ENCODE assay signal across 8 cellular contexts in the genomic region with DNA sequence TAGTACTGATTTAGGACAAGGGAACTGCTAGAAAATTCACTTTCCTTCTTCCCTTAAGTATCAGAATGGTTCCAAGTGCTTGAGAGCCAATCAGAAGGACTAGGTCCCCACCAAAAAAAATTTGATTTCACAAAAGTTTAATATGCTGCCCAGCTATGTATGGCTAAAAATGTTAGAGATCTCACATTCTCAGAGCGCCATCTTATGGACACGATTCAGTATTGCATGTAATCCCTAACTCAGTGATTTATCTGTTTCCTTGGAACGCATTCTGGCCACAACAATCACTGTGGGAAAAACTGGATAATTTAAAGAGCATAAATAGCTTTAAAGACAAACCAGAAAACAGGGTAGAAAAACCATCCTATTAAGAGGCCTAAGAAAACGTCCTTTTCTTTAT.
DNase-seq lines count a peak whose midpoint lies in the region; ATAC-seq, FAIRE-seq and TF ChIP-seq lines count a peak whose summit lies in the region.

No MANE protein-coding gene starts in this region.

- DNase-seq in AG08396 (ENCODE audit: low spot score) = peak; percentile 36
- DNase-seq in GM18507 (ENCODE audit: extremely low spot score, insufficient read length, low read depth) = peak; percentile 0
- no peak for DNase-seq in esophagus muscularis mucosa (ENCODE audit: extremely low spot score)
- peak; percentile 4 for DNase-seq in non-pigmented ciliary epithelial cell (ENCODE audit: low read depth)
- DNase-seq in activated CD4-positive, CD25-positive, alpha-beta regulatory T cell (lab: John Stamatoyannopoulos, UW) = no peak

- no peak overlapping the region for H3K27ac Mint-ChIP-seq in stimulated activated memory B cell treated with anti-CD40 and anti-IgM and Interleukin-4, amounts not matched to agents 10 μg/mL and 1 μg/mL and 100 μg/mL, for 72 hours

- intact Hi-C loops in esophagus muscularis mucosa (cut with DNase I) = loop anchor here (5.0 to 10.0 kb wide), 2 partner anchors 333 to 626 kb away; no protein-coding TSS in a partner anchor

- H3K27me3 ChIP-seq in OCI-LY3 (ENCODE audit: low read depth, low read length) (no peaks in the 10 kb centered on the region), esophagus muscularis mucosa (no peaks in the 10 kb centered on the region)

- H3K4me3 Mint-ChIP-seq in stimulated activated memory B cell treated with anti-CD40 and anti-IgM and Interleukin-4, amounts not matched to agents 10 μg/mL and 1 μg/mL and 100 μg/mL, for 72 hours = no peak overlapping the region

- H4K20me1 ChIP-seq in OCI-LY3 (ENCODE audit: insufficient read depth, low read length) = no peaks in the 10 kb centered on the region

- no peak overlapping the region for H2AFZ ChIP-seq in OCI-LY3 (ENCODE audit: low read depth, low read length)

- no peaks in the 10 kb centered on the region for H3K4me1 Mint-ChIP-seq in stimulated activated memory B cell treated with anti-CD40 and anti-IgM and Interleukin-4, amounts not matched to agents 10 μg/mL and 1 μg/mL and 100 μg/mL, for 72 hours

- FAIRE-seq in GM18507 (lab: Jason Lieb, UNC) = peak; percentile 67

- H3K27ac ChIP-seq in OCI-LY3 (ENCODE audit: low read length) (no peak overlapping the region), esophagus muscularis mucosa (replicated peaks in 1 of 4) (peak overlapping the region in 2 of 4 donors; percentile 33 to 60)

- H3K4me3 ChIP-seq in OCI-LY3 (ENCODE audit: low read length) (no peak overlapping the region), esophagus muscularis mucosa (no peak overlapping the region)

- no peak for TF ChIP-seq EP300 in esophagus muscularis mucosa (IDR thresholded peaks at IDR 0.05)

- no peak for ATAC-seq in stimulated activated memory B cell treated with anti-CD40 and anti-IgM and Interleukin-4, amounts not matched to agents 10 μg/mL and 1 μg/mL and 100 μg/mL, for 72 hours
- no peak for ATAC-seq in GM18858 (IDR thresholded peaks at IDR 0.05; ENCODE audit: unreplicated experiment)

- no peaks in the 10 kb centered on the region for H3K27me3 Mint-ChIP-seq in stimulated activated memory B cell treated with anti-CD40 and anti-IgM and Interleukin-4, amounts not matched to agents 10 μg/mL and 1 μg/mL and 100 μg/mL, for 72 hours

- peak; percentile 75 for TF ChIP-seq CTCF in OCI-LY3 (IDR thresholded peaks at IDR 0.05; ENCODE audit: low read depth, low read length)
- peak; percentile 64 to 72 (median 70) for TF ChIP-seq CTCF in esophagus muscularis mucosa (IDR thresholded peaks at IDR 0.05)

- 8% methylated on average over 4 of the region's 4 CpGs for WGBS in esophagus muscularis mucosa

- H3K36me3 Mint-ChIP-seq in stimulated activated memory B cell treated with anti-CD40 and anti-IgM and Interleukin-4, amounts not matched to agents 10 μg/mL and 1 μg/mL and 100 μg/mL, for 72 hours = no peaks in the 10 kb centered on the region

- no peaks in the 10 kb centered on the region for H3K9me3 Mint-ChIP-seq in stimulated activated memory B cell treated with anti-CD40 and anti-IgM and Interleukin-4, amounts not matched to agents 10 μg/mL and 1 μg/mL and 100 μg/mL, for 72 hours

- no peak overlapping the region for H3K9ac ChIP-seq in OCI-LY3 (ENCODE audit: low read length)

- no peaks in the 10 kb centered on the region for H3K79me2 ChIP-seq in OCI-LY3 (ENCODE audit: low read length)

- no peaks in the 10 kb centered on the region for H3K4me1 ChIP-seq in OCI-LY3 (ENCODE audit: low read length)
- peaks cover 0 to 43% (median 24%) of the 10 kb centered on the region in 4 donors for H3K4me1 ChIP-seq in esophagus muscularis mucosa

- H3K36me3 ChIP-seq in OCI-LY3 (replicated peaks; ENCODE audit: low read depth, low read length) (no peaks in the 10 kb centered on the region), esophagus muscularis mucosa (no peaks in the 10 kb centered on the region)

- no peaks in the 10 kb centered on the region for H3K9me3 ChIP-seq in OCI-LY3 (ENCODE audit: insufficient read depth, low read length)
- no peaks in the 10 kb centered on the region for H3K9me3 ChIP-seq in esophagus muscularis mucosa

- no peak overlapping the region for H3K4me2 ChIP-seq in OCI-LY3 (ENCODE audit: low read length)

- no peak for TF ChIP-seq POLR2A in esophagus muscularis mucosa (IDR thresholded peaks at IDR 0.05; ENCODE audit: low read depth)

Comparison
In these comparisons a context has a peak if more than half of its experiments do, and no peak if none do; other contexts are left out.
1. DNase-seq: peak in AG08396 (single experiment), GM18507 (single experiment) and non-pigmented ciliary epithelial cell (single experiment); none in esophagus muscularis mucosa (single experiment) and activated CD4-positive, CD25-positive, alpha-beta regulatory T cell (0 of 4).